24 cellular contexts compared by ENCODE assay signal in genomic region chr9:134855231-134855899, GRCh38. TPM values are rescaled to one million over a fixed set of nuclear protein-coding genes. Genes with fewer than 3 reads are reported as not detected.
DNase-seq lines count a peak whose midpoint lies in the region; ATAC-seq, FAIRE-seq and TF ChIP-seq lines count a peak whose summit lies in the region.
"Had no signal": no experiment of that assay in that cellular context is flagged by ENCODE, and none has a peak within 500 bp of the region (broad histone marks: within the 10 kb centered on the region; RNA-seq: fewer than 3 reads in every experiment).

No MANE protein-coding gene starts in this region.

- H3K4me1 ChIP-seq in astrocyte (ENCODE audit: insufficient read depth, low read length) (peaks cover 8% of the 10 kb centered on the region), upper lobe of left lung (no peaks in the 10 kb centered on the region)
- H3K4me1 ChIP-seq: BLaER1 had no signal

- H3K27me3 ChIP-seq in astrocyte (ENCODE audit: insufficient read depth, low read length) (no peaks in the 10 kb centered on the region), upper lobe of left lung (no peaks in the 10 kb centered on the region)
- H3K27me3 ChIP-seq: BLaER1 had no signal

- no peak overlapping the region for H3K4me2 ChIP-seq in astrocyte (ENCODE audit: low read length)
- H3K4me2 ChIP-seq: BLaER1, PC-9 had no signal

- H3K9me3 Mint-ChIP-seq in astrocyte (ENCODE audit: unreplicated experiment) (peaks cover 16% of the 10 kb centered on the region), osteocyte (ENCODE audit: unreplicated experiment) (peaks cover 16% of the 10 kb centered on the region)
- peaks cover 0 to 3% of the 10 kb centered on the region in 2 donors for H3K9me3 Mint-ChIP-seq in activated T-cell treated with anti-CD3 and anti-CD28 coated beads, Interleukin-2, amount 50 U/mL, for 72 hours

- DNase-seq in astrocyte (ENCODE audit: low read depth): no peak
- DNase-seq in iPS-NIHi11 (ENCODE audit: low spot score): peak; percentile 8
- peak; percentile 70 for DNase-seq in osteocyte (ENCODE audit: extremely low spot score, unreplicated experiment)
- peak; percentile 14 to 51 for DNase-seq in upper lobe of left lung
- DNase-seq in lower leg skin (ENCODE audit: low spot score in 2 of 2): no peak
- DNase-seq in activated T-cell treated with anti-CD3 and anti-CD28 coated beads, Interleukin-2, amount 50 U/mL, for 72 hours: no peak
- DNase-seq in NCI-H1105 treated with DMSO at 0.1 percent for 48 hours (lab: John Stamatoyannopoulos, UW): no peak
- DNase-seq: ACHN; CD4-positive, alpha-beta T cell; COR-L47; DMS79; GM23248; KBM-7; MM.1S; NCI-H1048; NCI-H1436 treated with DMSO at 0.1 percent for 48 hours; NCI-H1930; NCI-H510A; PC-9; RPMI8226; SHP77 treated with DMSO at 0.1 percent for 48 hours had no signal

- H3K36me3 ChIP-seq in astrocyte (ENCODE audit: insufficient read depth, low read length) (no peaks in the 10 kb centered on the region), upper lobe of left lung (no peaks in the 10 kb centered on the region)
- H3K36me3 ChIP-seq: BLaER1 had no signal

- no peak overlapping the region for H3K4me3 ChIP-seq in astrocyte (ENCODE audit: insufficient read depth, low read depth, low read length)
- H3K4me3 ChIP-seq in upper lobe of left lung: no peak overlapping the region
- H3K4me3 ChIP-seq in lower leg skin (ENCODE audit: low read depth, poor library complexity, severe bottlenecking): no peak overlapping the region
- H3K4me3 ChIP-seq: BLaER1, GM23248, PC-9 had no signal

- WGBS in upper lobe of left lung, 2 donors: 80 to 87% methylated on average over 16 to 18 of the region's 18 CpGs
- 57 to 60% methylated on average over 18 of the region's 18 CpGs for WGBS in lower leg skin, 2 donors

- no peak for TF ChIP-seq POLR2A in upper lobe of left lung (IDR thresholded peaks at IDR 0.05)
- no peak for TF ChIP-seq POLR2A in lower leg skin (IDR thresholded peaks at IDR 0.05)

- no peak overlapping the region for H2AFZ ChIP-seq in astrocyte (ENCODE audit: low read depth, low read length)
- H2AFZ ChIP-seq: GM23248, PC-9 had no signal

- intact Hi-C loops in lower leg skin (cut with DNase I; ENCODE audit: low total_unique reads): no loop called here

- H4K20me1 ChIP-seq in astrocyte (ENCODE audit: insufficient read depth, low read length): peaks cover 48% of the 10 kb centered on the region
- H4K20me1 ChIP-seq: BLaER1 had no signal

- TF ChIP-seq CTCF in astrocyte (IDR thresholded peaks at IDR 0.05; ENCODE audit: insufficient read depth, low read depth, low read length) (no peak), osteocyte (IDR thresholded peaks at IDR 0.05) (no peak), upper lobe of left lung (IDR thresholded peaks at IDR 0.05) (no peak), lower leg skin (IDR thresholded peaks at IDR 0.05) (no peak)

- H3K9ac ChIP-seq in astrocyte (ENCODE audit: low read length): no peak overlapping the region
- H3K9ac ChIP-seq: BLaER1, GM23248 had no signal

- no peak overlapping the region for H3K27ac ChIP-seq in astrocyte (ENCODE audit: low read depth, low read length)
- H3K27ac ChIP-seq in upper lobe of left lung: no peak overlapping the region
- H3K27ac ChIP-seq: BLaER1, GM23248, PC-9 had no signal

- TF ChIP-seq EP300 in upper lobe of left lung (IDR thresholded peaks at IDR 0.05): no peak

- ATAC-seq in upper lobe of left lung (ENCODE audit: low FRiP score in 2 of 2): peak; percentile 23 to 37
- no peak for ATAC-seq in activated T-cell treated with anti-CD3 and anti-CD28 coated beads, Interleukin-2, amount 50 U/mL, for 72 hours (replicated peaks in 1 of 2)
- ATAC-seq: HCT116 had no signal

- H3K9me3 ChIP-seq in astrocyte (ENCODE audit: insufficient read depth, low read depth, low read length) (peaks cover 8% of the 10 kb centered on the region), upper lobe of left lung (peaks cover 0 to 4% (median 0%) of the 10 kb centered on the region in 4 donors)

- H3K79me2 ChIP-seq in astrocyte (ENCODE audit: insufficient read depth, low read length): no peaks in the 10 kb centered on the region

- H3K27me3 Mint-ChIP-seq in astrocyte (ENCODE audit: low read depth, unreplicated experiment): peaks cover 4% of the 10 kb centered on the region
- no peaks in the 10 kb centered on the region for H3K27me3 Mint-ChIP-seq in osteocyte (ENCODE audit: unreplicated experiment)
- peaks cover 19% of the 10 kb centered on the region for H3K27me3 Mint-ChIP-seq in activated T-cell treated with anti-CD3 and anti-CD28 coated beads, Interleukin-2, amount 50 U/mL, for 72 hours (ENCODE audit: low read depth)

- no peak overlapping the region for H3K4me3 Mint-ChIP-seq in astrocyte (ENCODE audit: unreplicated experiment)
- no peak overlapping the region for H3K4me3 Mint-ChIP-seq in osteocyte (ENCODE audit: unreplicated experiment)
- no peak overlapping the region for H3K4me3 Mint-ChIP-seq in activated T-cell treated with anti-CD3 and anti-CD28 coated beads, Interleukin-2, amount 50 U/mL, for 72 hours
- H3K4me3 Mint-ChIP-seq: CD4-positive, alpha-beta T cell had no signal

- no peak for FAIRE-seq in astrocyte (lab: Jason Lieb, UNC)

- peaks cover 4% of the 10 kb centered on the region for H3K4me1 Mint-ChIP-seq in astrocyte (ENCODE audit: low read depth, unreplicated experiment)
- H3K4me1 Mint-ChIP-seq in osteocyte (ENCODE audit: unreplicated experiment): no peaks in the 10 kb centered on the region
- peaks cover 23% of the 10 kb centered on the region for H3K4me1 Mint-ChIP-seq in activated T-cell treated with anti-CD3 and anti-CD28 coated beads, Interleukin-2, amount 50 U/mL, for 72 hours (ENCODE audit: low read depth)

- peaks cover 17% of the 10 kb centered on the region for H3K36me3 Mint-ChIP-seq in astrocyte (ENCODE audit: low read depth, unreplicated experiment)
- H3K36me3 Mint-ChIP-seq in osteocyte (ENCODE audit: unreplicated experiment): no peaks in the 10 kb centered on the region
- peaks cover 0 to 1% of the 10 kb centered on the region in 2 donors for H3K36me3 Mint-ChIP-seq in activated T-cell treated with anti-CD3 and anti-CD28 coated beads, Interleukin-2, amount 50 U/mL, for 72 hours (ENCODE audit: insufficient read depth in 2 of 2)

- H3K27ac Mint-ChIP-seq in astrocyte (ENCODE audit: unreplicated experiment): peak overlapping the region; percentile 44
- H3K27ac Mint-ChIP-seq in osteocyte (ENCODE audit: unreplicated experiment): no peak overlapping the region
- H3K27ac Mint-ChIP-seq in activated T-cell treated with anti-CD3 and anti-CD28 coated beads, Interleukin-2, amount 50 U/mL, for 72 hours: no peak overlapping the region
- H3K27ac Mint-ChIP-seq: CD4-positive, alpha-beta T cell had no signal

RNA-seq across cellular contexts. Expression of gene FCN2, which starts 25.2 kb away (rescaled TPM):
- total RNA-seq in astrocyte (not detected in 2 replicates), osteocyte (not detected in 2 replicates), upper lobe of left lung (not detected), lower leg skin (under 1 TPM in 1 of 4 donors, not detected in 3; 0.29 TPM)
- total RNA-seq in activated T-cell treated with anti-CD3 and anti-CD28 coated beads, Interleukin-2, amount 50 U/mL, for 72 hours: not detected
- total RNA-seq: CD4-positive, alpha-beta T cell; GM23248; HT1080; PC-9 had no signal

Comparison
In these comparisons a context has a peak if more than half of its experiments do, and no peak if none do; other contexts are left out.
1. DNase-seq: peak in iPS-NIHi11 (single experiment), osteocyte (single experiment) and upper lobe of left lung (2 of 2); none in astrocyte (single experiment), lower leg skin (0 of 2), activated T-cell treated with anti-CD3 and anti-CD28 coated beads, Interleukin-2, amount 50 U/mL, for 72 hours (0 of 2) and NCI-H1105 treated with DMSO at 0.1 percent for 48 hours (single experiment).
2. ATAC-seq: peak in upper lobe of left lung (2 of 2); none in activated T-cell treated with anti-CD3 and anti-CD28 coated beads, Interleukin-2, amount 50 U/mL, for 72 hours (0 of 2).